20 cellular contexts compared by ENCODE assay signal in genomic region chr6:101296184-101296583, GRCh38.
DNase-seq lines count a peak whose midpoint lies in the region; ATAC-seq and TF ChIP-seq lines count a peak whose summit lies in the region.
"Had no signal": no experiment of that assay in that cellular context is flagged by ENCODE, and none has a peak within 500 bp of the region (broad histone marks: within the 10 kb centered on the region; RNA-seq: fewer than 3 reads in every experiment).

No MANE protein-coding gene starts in this region.

- peaks cover 14% of the 10 kb centered on the region for H3K4me1 Mint-ChIP-seq in glutamatergic neuron (ENCODE audit: low read depth, unreplicated experiment)
- H3K4me1 Mint-ChIP-seq: activated CD4-positive, alpha-beta T cell treated with anti-CD3 and anti-CD28 coated beads, Interleukin-2, amount 10 ng/mL, durations not matched to agents 7 days and 5 days; activated naive CD4-positive, alpha-beta T cell treated with anti-CD3 and anti-CD28 coated beads, Interleukin-2, amount 50 U/mL, for 24 hours had no signal

- H3K27ac Mint-ChIP-seq in glutamatergic neuron (ENCODE audit: unreplicated experiment): peak overlapping the region; percentile 93
- H3K27ac Mint-ChIP-seq: activated CD4-positive, alpha-beta T cell treated with anti-CD3 and anti-CD28 coated beads, Interleukin-2, amount 10 ng/mL, durations not matched to agents 7 days and 5 days; activated naive CD4-positive, alpha-beta T cell treated with anti-CD3 and anti-CD28 coated beads, Interleukin-2, amount 50 U/mL, for 24 hours; effector memory CD8-positive, alpha-beta T cell had no signal

- no peak for ATAC-seq in GM21381 (IDR thresholded peaks at IDR 0.05; ENCODE audit: unreplicated experiment)
- ATAC-seq: effector memory CD8-positive, alpha-beta T cell had no signal

- TF ChIP-seq CTCF in glutamatergic neuron (IDR thresholded peaks at IDR 0.05; ENCODE audit: partially characterized antibody, unreplicated experiment): no peak

- DNase-seq in EH (ENCODE audit: low read depth) (peak; percentile 82), NCI-H1694 (lab: John Stamatoyannopoulos, UW) (peak; percentile 70), amniotic stem cell (lab: John Stamatoyannopoulos, UW) (peak; percentile 26), glutamatergic neuron (peak; percentile 31), dermis blood vessel endothelial cell (no peak), occipital lobe (lab: John Stamatoyannopoulos, UW) (no peak), NCI-H1105 (lab: John Stamatoyannopoulos, UW) (no peak)
- DNase-seq: activated CD4-positive, alpha-beta T cell treated with anti-CD3 and anti-CD28 coated beads, Interleukin-2, amount 10 ng/mL, durations not matched to agents 7 days and 5 days; activated T-cell treated with anti-CD3 and anti-CD28 coated beads for 4 hours; caudate nucleus; DMS153; effector memory CD8-positive, alpha-beta T cell; Kasumi-1; NCI-H1930; NK-92 treated with Interleukin-12 subunit alpha and Interleukin-12 subunit beta, amount 100 ng/mL, for 24 hours; retina; substantia nigra; T1000 had no signal

- H3K9me3 Mint-ChIP-seq in glutamatergic neuron (ENCODE audit: unreplicated experiment): peaks cover 18% of the 10 kb centered on the region

- H3K36me3 Mint-ChIP-seq in glutamatergic neuron (ENCODE audit: unreplicated experiment): peaks cover 14% of the 10 kb centered on the region
- H3K36me3 Mint-ChIP-seq: activated naive CD4-positive, alpha-beta T cell treated with anti-CD3 and anti-CD28 coated beads, Interleukin-2, amount 50 U/mL, for 24 hours had no signal

- H3K27me3 Mint-ChIP-seq in glutamatergic neuron (ENCODE audit: unreplicated experiment): peaks cover 3% of the 10 kb centered on the region
- H3K27me3 Mint-ChIP-seq: activated CD4-positive, alpha-beta T cell treated with anti-CD3 and anti-CD28 coated beads, Interleukin-2, amount 10 ng/mL, durations not matched to agents 7 days and 5 days; activated naive CD4-positive, alpha-beta T cell treated with anti-CD3 and anti-CD28 coated beads, Interleukin-2, amount 50 U/mL, for 24 hours; effector memory CD8-positive, alpha-beta T cell had no signal

- peak overlapping the region; percentile 41 for H3K4me3 Mint-ChIP-seq in glutamatergic neuron (ENCODE audit: unreplicated experiment)
- H3K4me3 Mint-ChIP-seq: activated CD4-positive, alpha-beta T cell treated with anti-CD3 and anti-CD28 coated beads, Interleukin-2, amount 10 ng/mL, durations not matched to agents 7 days and 5 days; activated naive CD4-positive, alpha-beta T cell treated with anti-CD3 and anti-CD28 coated beads, Interleukin-2, amount 50 U/mL, for 24 hours; effector memory CD8-positive, alpha-beta T cell had no signal

Comparison
In these comparisons a context has a peak if more than half of its experiments do, and no peak if none do; other contexts are left out.
1. DNase-seq: peak in EH (single experiment), NCI-H1694 (single experiment), amniotic stem cell (single experiment) and glutamatergic neuron (single experiment); none in dermis blood vessel endothelial cell (single experiment), occipital lobe (single experiment) and NCI-H1105 (single experiment).